ENCODE assay signal across 10 cellular contexts in genomic region chr1:150627821-150628410, GRCh38. TPM values are rescaled to one million over a fixed set of nuclear protein-coding genes. Genes with fewer than 3 reads are reported as not detected.
DNase-seq lines count a peak whose midpoint lies in the region; ATAC-seq, FAIRE-seq and TF ChIP-seq lines count a peak whose summit lies in the region.
"Had no signal": no experiment of that assay in that cellular context is flagged by ENCODE, and none has a peak within 500 bp of the region (broad histone marks: within the 10 kb centered on the region; RNA-seq: fewer than 3 reads in every experiment).

No MANE protein-coding gene starts in this region.

- DNase-seq in NB4 (ENCODE audit: low read depth) (no peak), epithelial cell of proximal tubule (ENCODE audit: low read depth) (no peak), pancreas (no peak), NCI-H1092 treated with DMSO at 0.1 percent for 48 hours (lab: John Stamatoyannopoulos, UW) (no peak), inferior parietal cortex (ENCODE audit: extremely low spot score) (no peak)
- DNase-seq in CD8-positive, alpha-beta T cell: no peak
- DNase-seq: activated effector memory CD4-positive, alpha-beta T cell treated with anti-CD3 and anti-CD28 coated beads, Interleukin-2, amount 50 U/mL, for 16 hours; substantia nigra had no signal

- H3K4me3 ChIP-seq in DOHH2 (ENCODE audit: low read length) (peak overlapping the region; percentile 75), NB4 (ENCODE audit: low read depth, low read length) (peak overlapping the region; percentile 99), epithelial cell of proximal tubule (ENCODE audit: low read depth, low read length) (peak overlapping the region; percentile 80), pancreas (peak overlapping the region in 3 of 4 donors; percentile 46 to 60 (median 57))
- no peak overlapping the region for H3K4me3 ChIP-seq in CD8-positive, alpha-beta T cell (ENCODE audit: low read depth, low read length)

- ATAC-seq in pancreas (no peak), HG03159 (IDR thresholded peaks at IDR 0.05; ENCODE audit: unreplicated experiment) (no peak)
- ATAC-seq in CD8-positive, alpha-beta T cell: no peak

- H3K9me2 ChIP-seq in DOHH2 (replicated peaks; ENCODE audit: control insufficient read depth, low read length): no peaks in the 10 kb centered on the region

- H3K36me3 ChIP-seq in DOHH2 (ENCODE audit: control insufficient read depth, low read length) (peaks cover 54% of the 10 kb centered on the region), pancreas (peaks cover 0 to 36% (median 7%) of the 10 kb centered on the region in 3 donors)
- H3K36me3 ChIP-seq in CD8-positive, alpha-beta T cell (ENCODE audit: insufficient read depth, low read length): peaks cover 30% of the 10 kb centered on the region

- peaks cover 45% of the 10 kb centered on the region for H3K36me3 Mint-ChIP-seq in CD8-positive, alpha-beta T cell

- H3K4me1 ChIP-seq in DOHH2 (ENCODE audit: control insufficient read depth, low read length) (peaks cover 17% of the 10 kb centered on the region), pancreas (peaks cover 0 to 14% (median 7%) of the 10 kb centered on the region in 3 donors)
- H3K4me1 ChIP-seq in CD8-positive, alpha-beta T cell (ENCODE audit: insufficient read depth, low read length): peaks cover 17% of the 10 kb centered on the region

- no peak for FAIRE-seq in pancreas (lab: Jason Lieb, UNC)

- peaks cover 5% of the 10 kb centered on the region for H3F3A ChIP-seq in DOHH2 (ENCODE audit: control insufficient read depth, insufficient read depth)

- peak overlapping the region; percentile 66 for H3K4me2 ChIP-seq in DOHH2 (ENCODE audit: low read length)

- no peaks in the 10 kb centered on the region for H3K9me3 ChIP-seq in DOHH2 (ENCODE audit: control insufficient read depth, insufficient read depth, low read length)
- H3K9me3 ChIP-seq in pancreas: no peaks in the 10 kb centered on the region
- H3K9me3 ChIP-seq in CD8-positive, alpha-beta T cell (ENCODE audit: low read length): no peaks in the 10 kb centered on the region

- TF ChIP-seq CTCF in DOHH2 (IDR thresholded peaks at IDR 0.05; ENCODE audit: low read depth, low read length, poor library complexity, severe bottlenecking) (no peak), NB4 (IDR thresholded peaks at IDR 0.05; ENCODE audit: low read depth, low read length) (no peak), epithelial cell of proximal tubule (conservative IDR thresholded peaks at IDR 0.05; ENCODE audit: low read depth, low read length) (no peak), pancreas (IDR thresholded peaks at IDR 0.05) (no peak)
- no peak for TF ChIP-seq CTCF in CD8-positive, alpha-beta T cell (IDR thresholded peaks at IDR 0.05)

- H3K27me3 ChIP-seq in DOHH2 (ENCODE audit: control insufficient read depth, low read length): no peaks in the 10 kb centered on the region
- H3K27me3 ChIP-seq in pancreas: no peaks in the 10 kb centered on the region
- H3K27me3 ChIP-seq in CD8-positive, alpha-beta T cell (ENCODE audit: insufficient read depth, low read length): no peaks in the 10 kb centered on the region

- H4K20me1 ChIP-seq in DOHH2 (ENCODE audit: control insufficient read depth, insufficient read depth, low read depth, low read length): no peaks in the 10 kb centered on the region

- no peaks in the 10 kb centered on the region for H3K27me3 Mint-ChIP-seq in CD8-positive, alpha-beta T cell (ENCODE audit: low read depth)

- no peaks in the 10 kb centered on the region for H3K9me3 Mint-ChIP-seq in CD8-positive, alpha-beta T cell

- 29 to 39% methylated on average over 5 of the region's 5 CpGs for WGBS in pancreas, 2 donors

- intact Hi-C loops in pancreas (cut with DNase I): no loop called here
- intact Hi-C loops in CD8-positive, alpha-beta T cell (cut with DNase I, micrococcal nuclease): loop anchor here (2.0 to 10.0 kb wide), 6 partner anchors 49 to 391 kb away; partner anchors contain the start of genes GOLPH3L (in 2 of the 2), ANP32E (in 1 of the 2), MCL1 (in 1 of the 2) and RPRD2 (in 1 of the 2)

- no peak overlapping the region for H3K27ac Mint-ChIP-seq in CD8-positive, alpha-beta T cell

- peaks cover 41% of the 10 kb centered on the region for H3K79me2 ChIP-seq in DOHH2 (ENCODE audit: control insufficient read depth, low read length)

- CTCF ChIA-PET in CD8-positive, alpha-beta T cell (lab: Charles Lee): interaction anchor here (0.9 to 28.8 kb wide), 3 partner anchors 8 to 58 kb away, joined by 3 to 799 read pairs (median 4); partner anchors contain the start of gene MCL1

- no peak overlapping the region for H3K4me3 Mint-ChIP-seq in CD8-positive, alpha-beta T cell

- POLR2A ChIA-PET in CD8-positive, alpha-beta T cell (lab: Charles Lee): interaction anchor here (0.6 to 3.6 kb wide), 7 partner anchors 25 to 145 kb away, joined by 3 to 67 read pairs (median 10); partner anchors contain the start of genes FALEC and MCL1

- no peak overlapping the region for H3K27ac ChIP-seq in DOHH2 (ENCODE audit: low read depth, low read length)
- peak overlapping the region in 3 of 4 donors; percentile 94 to 99 (median 97) for H3K27ac ChIP-seq in pancreas
- no peak overlapping the region for H3K27ac ChIP-seq in CD8-positive, alpha-beta T cell (ENCODE audit: low read depth, low read length)

- H3K4me1 Mint-ChIP-seq in CD8-positive, alpha-beta T cell (ENCODE audit: low read depth): peaks cover 17% of the 10 kb centered on the region

- TF ChIP-seq POLR2A in NB4 (IDR thresholded peaks at IDR 0.05; ENCODE audit: extremely low read depth, insufficient read length): no peak

RNA-seq across cellular contexts. Expression of gene ENSA, which starts 1.5 kb away (rescaled TPM):
- total RNA-seq in epithelial cell of proximal tubule (159 and 225 TPM in 2 replicates), pancreas (10 to 100 TPM; 53.9 to 76.3 (median 67.9) TPM)
- polyA plus RNA-seq in pancreas: 10 to 100 TPM; 62.6 to 86.0 TPM
- 100 to 1,000 TPM; 140 to 141 TPM for total RNA-seq in CD8-positive, alpha-beta T cell

RNA-seq across cellular contexts. Expression of gene MCL1, which starts 48.5 kb away (rescaled TPM):
- total RNA-seq in epithelial cell of proximal tubule (144 and 162 TPM in 2 replicates), pancreas (100 to 1,000 TPM in 3 of 6 donors, 10 to 100 TPM in 3; 91.6 to 163 (median 108) TPM)
- 10 to 100 TPM; 69.2 to 95.7 TPM for polyA plus RNA-seq in pancreas
- total RNA-seq in CD8-positive, alpha-beta T cell: 100 to 1,000 TPM; 682 to 685 TPM

Comparison
In these comparisons a context has a peak if more than half of its experiments do, and no peak if none do; other contexts are left out.
1. H3K27ac ChIP-seq: peak in pancreas (3 of 4); none in DOHH2 (single experiment) and CD8-positive, alpha-beta T cell (single experiment).
2. intact Hi-C loops: an anchor here in CD8-positive, alpha-beta T cell (2.0 to 10.0 kb wide); none called in pancreas.